ENCODE assay signal across 11 cellular contexts in the genomic region with DNA sequence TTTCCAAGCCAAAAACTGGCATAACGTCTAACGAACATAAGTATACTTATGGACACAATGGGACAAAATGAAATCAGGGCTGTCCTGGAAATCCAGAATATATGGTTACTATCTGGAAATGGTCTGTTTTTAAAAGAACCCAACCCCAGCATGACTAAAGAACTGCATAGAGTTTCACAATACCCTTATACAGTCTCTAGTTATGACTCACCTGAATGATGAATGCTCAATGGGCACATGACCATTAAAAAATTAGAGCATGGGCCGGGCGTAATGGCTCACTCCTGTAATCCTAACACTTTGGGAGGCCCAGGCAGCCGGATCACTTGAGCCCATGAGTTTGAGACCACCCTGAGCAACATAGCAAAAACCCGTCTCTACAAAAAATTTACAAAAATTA. TPM values are rescaled to one million over a fixed set of nuclear protein-coding genes. Genes with fewer than 3 reads are reported as not detected.
DNase-seq lines count a peak whose midpoint lies in the region; ATAC-seq, FAIRE-seq and TF ChIP-seq lines count a peak whose summit lies in the region.
"Had no signal": no experiment of that assay in that cellular context is flagged by ENCODE, and none has a peak within 500 bp of the region (broad histone marks: within the 10 kb centered on the region; RNA-seq: fewer than 3 reads in every experiment).

No MANE protein-coding gene starts in this region.

- H3K36me3 ChIP-seq in endodermal cell (ENCODE audit: control insufficient read depth, insufficient read depth, low read length), result peaks cover 10% of the 10 kb centered on the region

- in situ Hi-C loops in SK-MEL-5 (cut with HindIII; ENCODE audit: low pct_unique_long_range_greater_than_20kb, low sequenced_read_pairs), result no loop called here

- no peak for TF ChIP-seq RAD21 in A549 (conservative IDR thresholded peaks at IDR 0.05 in 1 of 2, IDR thresholded peaks at IDR 0.05 in 1 of 2)

- H3K4me3 Mint-ChIP-seq in WTC11 (no peak overlapping the region), endodermal cell (no peak overlapping the region)

- no peaks in the 10 kb centered on the region for H3K36me3 Mint-ChIP-seq in WTC11
- H3K36me3 Mint-ChIP-seq in endodermal cell (ENCODE audit: low read depth), result peaks cover 6% of the 10 kb centered on the region

- H3K27ac Mint-ChIP-seq in WTC11, result no peak overlapping the region
- no peak overlapping the region for H3K27ac Mint-ChIP-seq in endodermal cell

- peaks cover 3% of the 10 kb centered on the region; the same call in 1 of the 2 replicates for H3K4me1 Mint-ChIP-seq in WTC11
- peaks cover 4% of the 10 kb centered on the region for H3K4me1 Mint-ChIP-seq in endodermal cell

- no peaks in the 10 kb centered on the region for H3K9me3 Mint-ChIP-seq in WTC11
- no peaks in the 10 kb centered on the region for H3K9me3 Mint-ChIP-seq in endodermal cell

- no peaks in the 10 kb centered on the region for H3K27me3 Mint-ChIP-seq in WTC11 (ENCODE audit: low read depth)
- H3K27me3 Mint-ChIP-seq in endodermal cell (ENCODE audit: insufficient read depth), result no peaks in the 10 kb centered on the region

- no peak for TF ChIP-seq POLR2A in A549 (IDR thresholded peaks at IDR 0.05; ENCODE audit: low read length)

- POLR2A ChIA-PET in A549 (lab: Yijun Ruan, JAX), result no interaction called here
- POLR2A ChIA-PET in WTC11 (lab: Charles Lee), result no interaction called here

- no peaks in the 10 kb centered on the region; the same call in 2 of the 3 replicates for H3K9me3 ChIP-seq in A549
- no peaks in the 10 kb centered on the region for H3K9me3 ChIP-seq in endodermal cell (ENCODE audit: control insufficient read depth, low read length)

- H3K4me2 ChIP-seq in A549, result peak overlapping the region; percentile 53

- no peak for TF ChIP-seq CTCF in A549 (IDR thresholded peaks at IDR 0.05)
- TF ChIP-seq CTCF in fibroblast of villous mesenchyme (IDR thresholded peaks at IDR 0.05; ENCODE audit: insufficient read depth, low read depth, low read length), result no peak
- TF ChIP-seq CTCF in WTC11 (IDR thresholded peaks at IDR 0.05), result no peak
- TF ChIP-seq CTCF in endodermal cell (conservative IDR thresholded peaks at IDR 0.05), result no peak

- peak; percentile 23 for FAIRE-seq in A549 (lab: Jason Lieb, UNC)

- peak; percentile 39 to 58 for DNase-seq in A549 (ENCODE audit: low read depth in 1 of 2, low spot score in 1 of 2)
- peak; percentile 73 for DNase-seq in H4 (ENCODE audit: low spot score)
- peak; percentile 39 for DNase-seq in SK-MEL-5 (ENCODE audit: low read depth, low spot score)
- DNase-seq in fibroblast of villous mesenchyme (ENCODE audit: low read depth), result peak; percentile 83
- DNase-seq in WTC11 (ENCODE audit: low spot score), result no peak
- no peak for DNase-seq in endodermal cell
- DNase-seq in Ammon's horn (ENCODE audit: low spot score), result no peak
- DNase-seq: activated gamma-delta T cell treated with Interleukin-2 at 50 U/mL for 16 hours, NCI-H2171, T-helper 2 cell had no signal

- ATAC-seq in A549 (peak; percentile 81 to 92), WTC11 (no peak), GM21786 (IDR thresholded peaks at IDR 0.05; ENCODE audit: unreplicated experiment) (no peak)

- no peak overlapping the region for H3K9ac ChIP-seq in endodermal cell (ENCODE audit: extremely low read depth, low read length, poor library complexity, severe bottlenecking)

- H3K27me3 ChIP-seq in endodermal cell (ENCODE audit: control insufficient read depth, insufficient read depth, low read length, poor library complexity, severe bottlenecking), result no peaks in the 10 kb centered on the region

- H3K4me3 ChIP-seq in A549 (no peak overlapping the region), fibroblast of villous mesenchyme (ENCODE audit: low read depth, low read length) (no peak overlapping the region), endodermal cell (ENCODE audit: low read length) (no peak overlapping the region)

- CTCF ChIA-PET in A549 (lab: Yijun Ruan, JAX), result interaction anchor here (1.0 kb wide), 1 partner anchor 125 kb away, joined by 3 read pairs; no protein-coding TSS in a partner anchor
- CTCF ChIA-PET in WTC11 (lab: Charles Lee), result no interaction called here

- peaks cover 58% of the 10 kb centered on the region for H3K4me1 ChIP-seq in A549
- no peaks in the 10 kb centered on the region for H3K4me1 ChIP-seq in endodermal cell (ENCODE audit: control insufficient read depth, insufficient read depth, low read length)

- peak in 1 of 2 experiments; percentile 31; a peak in 2 of 5 replicates for TF ChIP-seq EP300 in A549 (IDR thresholded peaks at IDR 0.05)

- WGBS in A549 (ENCODE audit: missing lambda C conversion rate), result 45% methylated on average over 6 of the region's 6 CpGs
- 96 to 100% methylated on average over 2 to 6 of the region's 6 CpGs for WGBS in endodermal cell (ENCODE audit: insufficient coverage in 1 of 2, insufficient read length in 1 of 2), 2 experiments

- H3K27ac ChIP-seq in A549, result peak overlapping the region; percentile 72 to 86
- H3K27ac ChIP-seq in endodermal cell (ENCODE audit: low read depth, low read length), result no peak overlapping the region

TF ChIP-seq in A549, 52 proteins besides CTCF, POLR2A, EP300 and RAD21 (continues in another document):
- TF ChIP-seq CBX8 (IDR thresholded peaks at IDR 0.05), result no peak
- TF ChIP-seq, protein P1, sequence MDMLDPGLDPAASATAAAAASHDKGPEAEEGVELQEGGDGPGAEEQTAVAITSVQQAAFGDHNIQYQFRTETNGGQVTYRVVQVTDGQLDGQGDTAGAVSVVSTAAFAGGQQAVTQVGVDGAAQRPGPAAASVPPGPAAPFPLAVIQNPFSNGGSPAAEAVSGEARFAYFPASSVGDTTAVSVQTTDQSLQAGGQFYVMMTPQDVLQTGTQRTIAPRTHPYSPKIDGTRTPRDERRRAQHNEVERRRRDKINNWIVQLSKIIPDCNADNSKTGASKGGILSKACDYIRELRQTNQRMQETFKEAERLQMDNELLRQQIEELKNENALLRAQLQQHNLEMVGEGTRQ (IDR thresholded peaks at IDR 0.05), result peak; percentile 68
- TF ChIP-seq, protein P2, sequence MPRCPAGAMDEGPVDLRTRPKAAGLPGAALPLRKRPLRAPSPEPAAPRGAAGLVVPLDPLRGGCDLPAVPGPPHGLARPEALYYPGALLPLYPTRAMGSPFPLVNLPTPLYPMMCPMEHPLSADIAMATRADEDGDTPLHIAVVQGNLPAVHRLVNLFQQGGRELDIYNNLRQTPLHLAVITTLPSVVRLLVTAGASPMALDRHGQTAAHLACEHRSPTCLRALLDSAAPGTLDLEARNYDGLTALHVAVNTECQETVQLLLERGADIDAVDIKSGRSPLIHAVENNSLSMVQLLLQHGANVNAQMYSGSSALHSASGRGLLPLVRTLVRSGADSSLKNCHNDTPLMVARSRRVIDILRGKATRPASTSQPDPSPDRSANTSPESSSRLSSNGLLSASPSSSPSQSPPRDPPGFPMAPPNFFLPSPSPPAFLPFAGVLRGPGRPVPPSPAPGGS (IDR thresholded peaks at IDR 0.05), result no peak
- no peak for TF ChIP-seq CHD4 (IDR thresholded peaks at IDR 0.05; ENCODE audit: borderline replicate concordance)

TF ChIP-seq in WTC11, 78 proteins besides CTCF, POLR2A, EP300 and RAD21:
- TF ChIP-seq ZNF219 (CRISPR knock-in tag; IDR thresholded peaks at IDR 0.05; ENCODE audit: borderline replicate concordance) (no peak), GRHL2 (CRISPR knock-in tag; IDR thresholded peaks at IDR 0.05; ENCODE audit: insufficient replicate concordance, severe bottlenecking) (no peak)
- TF ChIP-seq, protein P3, sequence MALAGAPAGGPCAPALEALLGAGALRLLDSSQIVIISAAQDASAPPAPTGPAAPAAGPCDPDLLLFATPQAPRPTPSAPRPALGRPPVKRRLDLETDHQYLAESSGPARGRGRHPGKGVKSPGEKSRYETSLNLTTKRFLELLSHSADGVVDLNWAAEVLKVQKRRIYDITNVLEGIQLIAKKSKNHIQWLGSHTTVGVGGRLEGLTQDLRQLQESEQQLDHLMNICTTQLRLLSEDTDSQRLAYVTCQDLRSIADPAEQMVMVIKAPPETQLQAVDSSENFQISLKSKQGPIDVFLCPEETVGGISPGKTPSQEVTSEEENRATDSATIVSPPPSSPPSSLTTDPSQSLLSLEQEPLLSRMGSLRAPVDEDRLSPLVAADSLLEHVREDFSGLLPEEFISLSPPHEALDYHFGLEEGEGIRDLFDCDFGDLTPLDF (CRISPR knock-in tag; IDR thresholded peaks at IDR 0.05), result no peak

RNA-seq across cellular contexts. Expression of a gene that starts 31.8 kb away (rescaled TPM):
- polyA plus RNA-seq in A549 (2011; rRNA removed), result 12.6 and 13.7 TPM in 2 replicates
- polyA plus RNA-seq in A549 (2012; cell fraction: cytosol; rRNA removed), result 3.9 and 4.2 TPM in 2 replicates
- 4.0 and 4.4 TPM in 2 replicates for polyA plus RNA-seq in A549 (2012; cell fraction: nucleus; rRNA removed)
- polyA plus RNA-seq in A549 (2017; fragmentation: RNase III; extraction: RNeasy Plus Mini Kit Qiagen cat#74134 plus additional on column Dnase treatment), result 7.9 to 8.9 TPM (median 8.1 TPM) in 3 replicates
- polyA minus RNA-seq in A549 (2011; rRNA and poly(A)+ RNA removed), result 5.2 and 9.6 TPM in 2 replicates
- total RNA-seq in H4 (2014; rRNA removed; shearing (Covaris generic)), result 20.0 and 24.3 TPM in 2 replicates
- total RNA-seq in SK-MEL-5 (2014; rRNA removed; shearing (Covaris generic)), result 10.3 and 12.5 TPM in 2 replicates
- 9.4 and 10.6 TPM in 2 replicates for polyA plus RNA-seq in SK-MEL-5 (2015; cell fraction: cytosol; rRNA removed)
- polyA plus RNA-seq in SK-MEL-5 (2015; cell fraction: nucleus; rRNA removed), result 5.0 and 7.5 TPM in 2 replicates
- total RNA-seq in fibroblast of villous mesenchyme, result 21.6 and 24.8 TPM in 2 replicates
- total RNA-seq in WTC11 (2021), result 13.6 to 18.1 TPM (median 14.5 TPM) in 3 replicates
- total RNA-seq in endodermal cell, result 10 to 100 TPM; 26.8 to 62.2 TPM
- 12.2 TPM for polyA plus RNA-seq in endodermal cell (2013, experiment 1 of 2)
- polyA plus RNA-seq in endodermal cell (2013, experiment 2 of 2), result 12.2 TPM

Comparison
In these comparisons a context has a peak if more than half of its experiments do, and no peak if none do; other contexts are left out.
1. ATAC-seq: peak in A549 (2 of 2); none in WTC11 (single experiment) and GM21786 (single experiment).
2. DNase-seq: peak in A549 (2 of 2), H4 (single experiment), SK-MEL-5 (single experiment) and fibroblast of villous mesenchyme (single experiment); none in WTC11 (single experiment), endodermal cell (single experiment) and Ammon's horn (single experiment).